8 cellular contexts compared by ENCODE assay signal in genomic region chr2:60530660-60531276, GRCh38. TPM values are rescaled to one million over a fixed set of nuclear protein-coding genes. Genes with fewer than 3 reads are reported as not detected.
DNase-seq lines count a peak whose midpoint lies in the region; ATAC-seq lines count a peak whose summit lies in the region.

No MANE protein-coding gene starts in this region.

- no peaks in the 10 kb centered on the region for H3K27me3 ChIP-seq in endocrine pancreas (ENCODE audit: control insufficient read depth, insufficient read depth, low read length)

- intact Hi-C loops in posterior vena cava (cut with DNase I) = no loop called here

- peak overlapping the region; percentile 70 for H3K4me3 Mint-ChIP-seq in stimulated activated memory B cell treated with anti-CD40 and anti-IgM and Interleukin-4, amounts not matched to agents 10 μg/mL and 1 μg/mL and 100 μg/mL, for 72 hours

- no peaks in the 10 kb centered on the region for H3K9me3 ChIP-seq in endocrine pancreas (ENCODE audit: control insufficient read depth, low read length)

- peak; percentile 74 for DNase-seq in NCI-H510A (lab: John Stamatoyannopoulos, UW)
- DNase-seq in HPDE6-E6E7 (ENCODE audit: extremely low spot score) = no peak
- no peak for DNase-seq in posterior vena cava (ENCODE audit: low spot score)
- DNase-seq in globus pallidus (ENCODE audit: low spot score) = no peak

- peak overlapping the region; percentile 50 for H3K4me3 ChIP-seq in endocrine pancreas (ENCODE audit: control insufficient read depth, insufficient read depth, low read length)

- H3K27me3 Mint-ChIP-seq in stimulated activated memory B cell treated with anti-CD40 and anti-IgM and Interleukin-4, amounts not matched to agents 10 μg/mL and 1 μg/mL and 100 μg/mL, for 72 hours = no peaks in the 10 kb centered on the region

- H3K9me3 Mint-ChIP-seq in stimulated activated memory B cell treated with anti-CD40 and anti-IgM and Interleukin-4, amounts not matched to agents 10 μg/mL and 1 μg/mL and 100 μg/mL, for 72 hours = no peaks in the 10 kb centered on the region

- no peak overlapping the region for H3K9ac ChIP-seq in endocrine pancreas (ENCODE audit: control insufficient read depth, insufficient read depth, low read length)

- ATAC-seq in GM19351 (IDR thresholded peaks at IDR 0.05; ENCODE audit: unreplicated experiment) (peak; percentile 49), HG03159 (IDR thresholded peaks at IDR 0.05; ENCODE audit: unreplicated experiment) (peak; percentile 66)
- ATAC-seq in stimulated activated memory B cell treated with anti-CD40 and anti-IgM and Interleukin-4, amounts not matched to agents 10 μg/mL and 1 μg/mL and 100 μg/mL, for 72 hours = peak; percentile 79

- H3K4me1 Mint-ChIP-seq in stimulated activated memory B cell treated with anti-CD40 and anti-IgM and Interleukin-4, amounts not matched to agents 10 μg/mL and 1 μg/mL and 100 μg/mL, for 72 hours = peaks cover 100% of the 10 kb centered on the region

- H3K36me3 ChIP-seq in endocrine pancreas (ENCODE audit: control insufficient read depth, insufficient read depth, low read length) = no peaks in the 10 kb centered on the region

- H3K36me3 Mint-ChIP-seq in stimulated activated memory B cell treated with anti-CD40 and anti-IgM and Interleukin-4, amounts not matched to agents 10 μg/mL and 1 μg/mL and 100 μg/mL, for 72 hours = peaks cover 56% of the 10 kb centered on the region

- peaks cover 6% of the 10 kb centered on the region for H3K4me1 ChIP-seq in endocrine pancreas (ENCODE audit: control insufficient read depth, insufficient read depth, low read length)

- peak overlapping the region; percentile 84 for H3K27ac Mint-ChIP-seq in stimulated activated memory B cell treated with anti-CD40 and anti-IgM and Interleukin-4, amounts not matched to agents 10 μg/mL and 1 μg/mL and 100 μg/mL, for 72 hours

RNA-seq across cellular contexts. Expression of gene BCL11A, which starts 22.7 kb away (rescaled TPM):
- 1 to 10 TPM in 1 of 2 donors, under 1 TPM in 1; 0.71 to 2.0 TPM for total RNA-seq in posterior vena cava
